Comparison of ENCODE assay signal across 18 cellular contexts in the genomic region with DNA sequence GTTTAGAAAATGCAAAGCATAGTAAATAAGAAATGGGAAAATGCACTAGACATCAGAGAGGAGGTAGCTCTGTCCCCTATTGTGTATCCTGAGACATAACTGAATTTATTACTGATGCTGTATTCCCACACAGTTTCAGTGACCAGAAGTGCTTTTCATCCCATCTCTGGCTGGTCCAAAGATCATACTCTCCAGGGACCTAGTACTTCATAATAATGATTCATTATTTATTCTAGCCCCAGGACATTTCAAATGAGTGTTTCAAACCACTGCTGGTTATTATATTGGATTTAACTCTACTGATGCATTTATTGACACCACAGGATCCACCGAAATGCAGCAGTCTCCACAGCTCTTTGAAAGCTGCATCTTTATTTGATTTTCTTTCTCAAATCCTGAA.
DNase-seq lines count a peak whose midpoint lies in the region; ATAC-seq, FAIRE-seq and TF ChIP-seq lines count a peak whose summit lies in the region.
"Had no signal": no experiment of that assay in that cellular context is flagged by ENCODE, and none has a peak within 500 bp of the region (broad histone marks: within the 10 kb centered on the region; RNA-seq: fewer than 3 reads in every experiment).

No MANE protein-coding gene starts in this region.

- peak; percentile 27 for DNase-seq in NCI-H748 (lab: John Stamatoyannopoulos, UW; ENCODE audit: unreplicated experiment)
- no peak for DNase-seq in NCI-H748 treated with DMSO at 0.1 percent for 48 hours (lab: John Stamatoyannopoulos, UW)
- peak; percentile 84 for DNase-seq in NCI-H146 treated with DMSO at 0.1 percent for 48 hours (lab: John Stamatoyannopoulos, UW; ENCODE audit: unreplicated experiment)
- peak; percentile 24 for DNase-seq in bronchial epithelial cell (ENCODE audit: low read depth)
- DNase-seq in iPS-NIHi11 (ENCODE audit: low spot score) = no peak
- DNase-seq: 8988T; CD4-positive, alpha-beta memory T cell; H7; MV-4-11; NCI-H1436 treated with DMSO at 0.1 percent for 48 hours; NCI-H2081 treated with DMSO at 0.1 percent for 48 hours; NCI-H226; NCI-H526; PC-9; SW 1271 had no signal

- FAIRE-seq in bronchial epithelial cell (lab: Jason Lieb, UNC) = no peak

- no peak for ATAC-seq in HG03045 (IDR thresholded peaks at IDR 0.05; ENCODE audit: unreplicated experiment)
- ATAC-seq in GM19397 (IDR thresholded peaks at IDR 0.05; ENCODE audit: unreplicated experiment) = no peak
- ATAC-seq in HG02588 (IDR thresholded peaks at IDR 0.05; ENCODE audit: unreplicated experiment) = no peak

- TF ChIP-seq CTCF in bronchial epithelial cell (IDR thresholded peaks at IDR 0.05; ENCODE audit: insufficient read depth, low read length, severe bottlenecking) = no peak

- H3K27me3 ChIP-seq in bronchial epithelial cell (ENCODE audit: control insufficient read depth, insufficient read depth, low read length) = no peaks in the 10 kb centered on the region

- no peak overlapping the region for H3K4me3 ChIP-seq in bronchial epithelial cell (ENCODE audit: low read depth, low read length)
- H3K4me3 ChIP-seq: PC-9 had no signal

- no peaks in the 10 kb centered on the region for H3K36me3 ChIP-seq in bronchial epithelial cell (ENCODE audit: control insufficient read depth, insufficient read depth, low read length)

Comparison
In these comparisons a context has a peak if more than half of its experiments do, and no peak if none do; other contexts are left out.
1. DNase-seq: peak in NCI-H748 (single experiment), NCI-H146 treated with DMSO at 0.1 percent for 48 hours (single experiment) and bronchial epithelial cell (single experiment); none in NCI-H748 treated with DMSO at 0.1 percent for 48 hours (single experiment) and iPS-NIHi11 (single experiment).